ENCODE assay signal across 2 cellular contexts in the genomic region with DNA sequence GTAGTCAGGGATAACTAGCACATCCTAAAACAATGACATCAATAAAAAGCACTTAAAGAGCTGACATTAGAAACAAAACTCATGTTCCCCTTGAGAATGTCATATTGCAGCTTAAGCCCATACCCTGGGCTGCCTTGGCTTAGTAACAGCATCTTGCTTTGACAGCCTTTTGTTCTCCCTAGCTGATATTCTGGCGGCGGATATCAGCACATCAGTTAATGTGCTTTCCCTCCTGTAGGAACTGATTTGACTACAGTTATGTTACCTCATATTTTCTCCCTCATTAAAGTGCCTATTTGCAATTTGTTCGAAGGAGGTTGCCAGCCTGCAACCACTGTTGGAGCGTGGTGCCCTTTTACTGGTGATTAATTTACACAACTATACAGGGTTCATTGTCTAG.
TF ChIP-seq lines count a peak whose summit lies in the region.

No MANE protein-coding gene starts in this region.

TF ChIP-seq in A549, 52 proteins besides CTCF, POLR2A, EP300 and RAD21:
- TF ChIP-seq, protein P1, sequence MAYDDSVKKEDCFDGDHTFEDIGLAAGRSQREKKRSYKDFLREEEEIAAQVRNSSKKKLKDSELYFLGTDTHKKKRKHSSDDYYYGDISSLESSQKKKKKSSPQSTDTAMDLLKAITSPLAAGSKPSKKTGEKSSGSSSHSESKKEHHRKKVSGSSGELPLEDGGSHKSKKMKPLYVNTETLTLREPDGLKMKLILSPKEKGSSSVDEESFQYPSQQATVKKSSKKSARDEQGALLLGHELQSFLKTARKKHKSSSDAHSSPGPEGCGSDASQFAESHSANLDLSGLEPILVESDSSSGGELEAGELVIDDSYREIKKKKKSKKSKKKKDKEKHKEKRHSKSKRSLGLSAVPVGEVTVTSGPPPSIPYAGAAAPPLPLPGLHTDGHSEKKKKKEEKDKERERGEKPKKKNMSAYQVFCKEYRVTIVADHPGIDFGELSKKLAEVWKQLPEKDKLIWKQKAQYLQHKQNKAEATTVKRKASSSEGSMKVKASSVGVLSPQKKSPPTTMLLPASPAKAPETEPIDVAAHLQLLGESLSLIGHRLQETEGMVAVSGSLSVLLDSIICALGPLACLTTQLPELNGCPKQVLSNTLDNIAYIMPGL (CRISPR knock-in tag; IDR thresholded peaks at IDR 0.05; ENCODE audit: borderline replicate concordance): no peak
- TF ChIP-seq JUN (IDR thresholded peaks at IDR 0.05) (no peak), ESRRA (IDR thresholded peaks at IDR 0.05; ENCODE audit: borderline replicate concordance, low read length) (no peak), HDAC2 (IDR thresholded peaks at IDR 0.05) (no peak), ZC3H11A (IDR thresholded peaks at IDR 0.05) (no peak), FOXS1 (CRISPR knock-in tag; IDR thresholded peaks at IDR 0.05) (no peak), PHF8 (IDR thresholded peaks at IDR 0.05; ENCODE audit: borderline replicate concordance, low read depth) (no peak), FOSL2 (IDR thresholded peaks at IDR 0.05) (no peak), FOSL2 (CRISPR knock-in tag; IDR thresholded peaks at IDR 0.05) (no peak), RFX5 (IDR thresholded peaks at IDR 0.05) (no peak), HOXB13 (CRISPR knock-in tag; IDR thresholded peaks at IDR 0.05; ENCODE audit: low read depth) (no peak)
- TF ChIP-seq, protein P2, sequence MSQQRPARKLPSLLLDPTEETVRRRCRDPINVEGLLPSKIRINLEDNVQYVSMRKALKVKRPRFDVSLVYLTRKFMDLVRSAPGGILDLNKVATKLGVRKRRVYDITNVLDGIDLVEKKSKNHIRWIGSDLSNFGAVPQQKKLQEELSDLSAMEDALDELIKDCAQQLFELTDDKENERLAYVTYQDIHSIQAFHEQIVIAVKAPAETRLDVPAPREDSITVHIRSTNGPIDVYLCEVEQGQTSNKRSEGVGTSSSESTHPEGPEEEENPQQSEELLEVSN (IDR thresholded peaks at IDR 0.05; ENCODE audit: borderline replicate concordance, low read depth): no peak
- TF ChIP-seq, protein P3, sequence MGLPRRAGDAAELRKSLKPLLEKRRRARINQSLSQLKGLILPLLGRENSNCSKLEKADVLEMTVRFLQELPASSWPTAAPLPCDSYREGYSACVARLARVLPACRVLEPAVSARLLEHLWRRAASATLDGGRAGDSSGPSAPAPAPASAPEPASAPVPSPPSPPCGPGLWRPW (IDR thresholded peaks at IDR 0.05): no peak
- TF ChIP-seq, protein P4, sequence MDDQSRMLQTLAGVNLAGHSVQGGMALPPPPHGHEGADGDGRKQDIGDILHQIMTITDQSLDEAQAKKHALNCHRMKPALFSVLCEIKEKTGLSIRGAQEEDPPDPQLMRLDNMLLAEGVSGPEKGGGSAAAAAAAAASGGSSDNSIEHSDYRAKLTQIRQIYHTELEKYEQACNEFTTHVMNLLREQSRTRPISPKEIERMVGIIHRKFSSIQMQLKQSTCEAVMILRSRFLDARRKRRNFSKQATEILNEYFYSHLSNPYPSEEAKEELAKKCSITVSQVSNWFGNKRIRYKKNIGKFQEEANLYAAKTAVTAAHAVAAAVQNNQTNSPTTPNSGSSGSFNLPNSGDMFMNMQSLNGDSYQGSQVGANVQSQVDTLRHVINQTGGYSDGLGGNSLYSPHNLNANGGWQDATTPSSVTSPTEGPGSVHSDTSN (IDR thresholded peaks at IDR 0.05): no peak

TF ChIP-seq in GM23338, 12 proteins besides CTCF, POLR2A, EP300 and RAD21 (continued from another document):
- TF ChIP-seq, protein P5, sequence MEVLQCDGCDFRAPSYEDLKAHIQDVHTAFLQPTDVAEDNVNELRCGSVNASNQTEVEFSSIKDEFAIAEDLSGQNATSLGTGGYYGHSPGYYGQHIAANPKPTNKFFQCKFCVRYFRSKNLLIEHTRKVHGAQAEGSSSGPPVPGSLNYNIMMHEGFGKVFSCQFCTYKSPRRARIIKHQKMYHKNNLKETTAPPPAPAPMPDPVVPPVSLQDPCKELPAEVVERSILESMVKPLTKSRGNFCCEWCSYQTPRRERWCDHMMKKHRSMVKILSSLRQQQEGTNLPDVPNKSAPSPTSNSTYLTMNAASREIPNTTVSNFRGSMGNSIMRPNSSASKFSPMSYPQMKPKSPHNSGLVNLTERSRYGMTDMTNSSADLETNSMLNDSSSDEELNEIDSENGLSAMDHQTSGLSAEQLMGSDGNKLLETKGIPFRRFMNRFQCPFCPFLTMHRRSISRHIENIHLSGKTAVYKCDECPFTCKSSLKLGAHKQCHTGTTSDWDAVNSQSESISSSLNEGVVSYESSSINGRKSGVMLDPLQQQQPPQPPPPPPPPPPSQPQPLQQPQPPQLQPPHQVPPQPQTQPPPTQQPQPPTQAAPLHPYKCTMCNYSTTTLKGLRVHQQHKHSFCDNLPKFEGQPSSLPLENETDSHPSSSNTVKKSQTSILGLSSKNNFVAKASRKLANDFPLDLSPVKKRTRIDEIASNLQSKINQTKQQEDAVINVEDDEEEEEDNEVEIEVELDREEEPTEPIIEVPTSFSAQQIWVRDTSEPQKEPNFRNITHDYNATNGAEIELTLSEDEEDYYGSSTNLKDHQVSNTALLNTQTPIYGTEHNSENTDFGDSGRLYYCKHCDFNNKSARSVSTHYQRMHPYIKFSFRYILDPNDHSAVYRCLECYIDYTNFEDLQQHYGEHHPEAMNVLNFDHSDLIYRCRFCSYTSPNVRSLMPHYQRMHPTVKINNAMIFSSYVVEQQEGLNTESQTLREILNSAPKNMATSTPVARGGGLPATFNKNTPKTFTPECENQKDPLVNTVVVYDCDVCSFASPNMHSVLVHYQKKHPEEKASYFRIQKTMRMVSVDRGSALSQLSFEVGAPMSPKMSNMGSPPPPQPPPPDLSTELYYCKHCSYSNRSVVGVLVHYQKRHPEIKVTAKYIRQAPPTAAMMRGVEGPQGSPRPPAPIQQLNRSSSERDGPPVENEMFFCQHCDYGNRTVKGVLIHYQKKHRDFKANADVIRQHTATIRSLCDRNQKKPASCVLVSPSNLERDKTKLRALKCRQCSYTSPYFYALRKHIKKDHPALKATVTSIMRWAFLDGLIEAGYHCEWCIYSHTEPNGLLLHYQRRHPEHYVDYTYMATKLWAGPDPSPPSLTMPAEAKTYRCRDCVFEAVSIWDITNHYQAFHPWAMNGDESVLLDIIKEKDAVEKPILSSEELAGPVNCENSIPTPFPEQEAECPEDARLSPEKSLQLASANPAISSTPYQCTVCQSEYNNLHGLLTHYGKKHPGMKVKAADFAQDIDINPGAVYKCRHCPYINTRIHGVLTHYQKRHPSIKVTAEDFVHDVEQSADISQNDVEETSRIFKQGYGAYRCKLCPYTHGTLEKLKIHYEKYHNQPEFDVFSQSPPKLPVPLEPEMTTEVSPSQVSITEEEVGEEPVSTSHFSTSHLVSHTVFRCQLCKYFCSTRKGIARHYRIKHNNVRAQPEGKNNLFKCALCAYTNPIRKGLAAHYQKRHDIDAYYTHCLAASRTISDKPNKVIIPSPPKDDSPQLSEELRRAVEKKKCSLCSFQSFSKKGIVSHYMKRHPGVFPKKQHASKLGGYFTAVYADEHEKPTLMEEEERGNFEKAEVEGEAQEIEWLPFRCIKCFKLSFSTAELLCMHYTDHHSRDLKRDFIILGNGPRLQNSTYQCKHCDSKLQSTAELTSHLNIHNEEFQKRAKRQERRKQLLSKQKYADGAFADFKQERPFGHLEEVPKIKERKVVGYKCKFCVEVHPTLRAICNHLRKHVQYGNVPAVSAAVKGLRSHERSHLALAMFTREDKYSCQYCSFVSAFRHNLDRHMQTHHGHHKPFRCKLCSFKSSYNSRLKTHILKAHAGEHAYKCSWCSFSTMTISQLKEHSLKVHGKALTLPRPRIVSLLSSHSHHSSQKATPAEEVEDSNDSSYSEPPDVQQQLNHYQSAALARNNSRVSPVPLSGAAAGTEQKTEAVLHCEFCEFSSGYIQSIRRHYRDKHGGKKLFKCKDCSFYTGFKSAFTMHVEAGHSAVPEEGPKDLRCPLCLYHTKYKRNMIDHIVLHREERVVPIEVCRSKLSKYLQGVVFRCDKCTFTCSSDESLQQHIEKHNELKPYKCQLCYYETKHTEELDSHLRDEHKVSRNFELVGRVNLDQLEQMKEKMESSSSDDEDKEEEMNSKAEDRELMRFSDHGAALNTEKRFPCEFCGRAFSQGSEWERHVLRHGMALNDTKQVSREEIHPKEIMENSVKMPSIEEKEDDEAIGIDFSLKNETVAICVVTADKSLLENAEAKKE (CRISPR knock-in tag; IDR thresholded peaks at IDR 0.05): no peak
- TF ChIP-seq, protein P6, sequence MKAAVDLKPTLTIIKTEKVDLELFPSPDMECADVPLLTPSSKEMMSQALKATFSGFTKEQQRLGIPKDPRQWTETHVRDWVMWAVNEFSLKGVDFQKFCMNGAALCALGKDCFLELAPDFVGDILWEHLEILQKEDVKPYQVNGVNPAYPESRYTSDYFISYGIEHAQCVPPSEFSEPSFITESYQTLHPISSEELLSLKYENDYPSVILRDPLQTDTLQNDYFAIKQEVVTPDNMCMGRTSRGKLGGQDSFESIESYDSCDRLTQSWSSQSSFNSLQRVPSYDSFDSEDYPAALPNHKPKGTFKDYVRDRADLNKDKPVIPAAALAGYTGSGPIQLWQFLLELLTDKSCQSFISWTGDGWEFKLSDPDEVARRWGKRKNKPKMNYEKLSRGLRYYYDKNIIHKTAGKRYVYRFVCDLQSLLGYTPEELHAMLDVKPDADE (IDR thresholded peaks at IDR 0.05): no peak
- TF ChIP-seq ZNF331 (CRISPR knock-in tag; IDR thresholded peaks at IDR 0.05; ENCODE audit: low read depth) (no peak), CREB1 (CRISPR knock-in tag; IDR thresholded peaks at IDR 0.05; ENCODE audit: low read depth) (no peak), ZNF114 (CRISPR knock-in tag; IDR thresholded peaks at IDR 0.05) (no peak), JUNB (IDR thresholded peaks at IDR 0.05; ENCODE audit: unreplicated experiment) (no peak)
- TF ChIP-seq, protein P7, sequence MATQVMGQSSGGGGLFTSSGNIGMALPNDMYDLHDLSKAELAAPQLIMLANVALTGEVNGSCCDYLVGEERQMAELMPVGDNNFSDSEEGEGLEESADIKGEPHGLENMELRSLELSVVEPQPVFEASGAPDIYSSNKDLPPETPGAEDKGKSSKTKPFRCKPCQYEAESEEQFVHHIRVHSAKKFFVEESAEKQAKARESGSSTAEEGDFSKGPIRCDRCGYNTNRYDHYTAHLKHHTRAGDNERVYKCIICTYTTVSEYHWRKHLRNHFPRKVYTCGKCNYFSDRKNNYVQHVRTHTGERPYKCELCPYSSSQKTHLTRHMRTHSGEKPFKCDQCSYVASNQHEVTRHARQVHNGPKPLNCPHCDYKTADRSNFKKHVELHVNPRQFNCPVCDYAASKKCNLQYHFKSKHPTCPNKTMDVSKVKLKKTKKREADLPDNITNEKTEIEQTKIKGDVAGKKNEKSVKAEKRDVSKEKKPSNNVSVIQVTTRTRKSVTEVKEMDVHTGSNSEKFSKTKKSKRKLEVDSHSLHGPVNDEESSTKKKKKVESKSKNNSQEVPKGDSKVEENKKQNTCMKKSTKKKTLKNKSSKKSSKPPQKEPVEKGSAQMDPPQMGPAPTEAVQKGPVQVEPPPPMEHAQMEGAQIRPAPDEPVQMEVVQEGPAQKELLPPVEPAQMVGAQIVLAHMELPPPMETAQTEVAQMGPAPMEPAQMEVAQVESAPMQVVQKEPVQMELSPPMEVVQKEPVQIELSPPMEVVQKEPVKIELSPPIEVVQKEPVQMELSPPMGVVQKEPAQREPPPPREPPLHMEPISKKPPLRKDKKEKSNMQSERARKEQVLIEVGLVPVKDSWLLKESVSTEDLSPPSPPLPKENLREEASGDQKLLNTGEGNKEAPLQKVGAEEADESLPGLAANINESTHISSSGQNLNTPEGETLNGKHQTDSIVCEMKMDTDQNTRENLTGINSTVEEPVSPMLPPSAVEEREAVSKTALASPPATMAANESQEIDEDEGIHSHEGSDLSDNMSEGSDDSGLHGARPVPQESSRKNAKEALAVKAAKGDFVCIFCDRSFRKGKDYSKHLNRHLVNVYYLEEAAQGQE (IDR thresholded peaks at IDR 0.05; ENCODE audit: unreplicated experiment): no peak
